In genomic region chr11:64874308-64874707, GRCh38 we compare ENCODE assay signal across 10 cellular contexts. TPM values are rescaled to one million over a fixed set of nuclear protein-coding genes. Genes with fewer than 3 reads are reported as not detected.
DNase-seq lines count a peak whose midpoint lies in the region; ATAC-seq lines count a peak whose summit lies in the region.
"Had no signal": no experiment of that assay in that cellular context is flagged by ENCODE, and none has a peak within 500 bp of the region (broad histone marks: within the 10 kb centered on the region; RNA-seq: fewer than 3 reads in every experiment).

No MANE protein-coding gene starts in this region.

- no peak for ATAC-seq in activated CD4-positive, alpha-beta T cell treated with anti-CD3 and anti-CD28 coated beads for 36 hours
- no peak for ATAC-seq in stimulated activated memory B cell treated with anti-CD40 and anti-IgM and Interleukin-4, amounts not matched to agents 10 μg/mL and 1 μg/mL and 100 μg/mL, for 72 hours

- H3K27ac ChIP-seq in effector memory CD4-positive, alpha-beta T cell (ENCODE audit: insufficient read depth, low read length, poor library complexity, severe bottlenecking), result peak overlapping the region; percentile 40
- H3K27ac ChIP-seq: 22Rv1 had no signal

- no peaks in the 10 kb centered on the region for H3K9me3 ChIP-seq in effector memory CD4-positive, alpha-beta T cell (ENCODE audit: control insufficient read depth, low read length)

- intact Hi-C loops in activated CD4-positive, alpha-beta T cell treated with anti-CD3 and anti-CD28 coated beads for 36 hours (cut with DNase I, micrococcal nuclease), result no loop called here

- H3K36me3 ChIP-seq in effector memory CD4-positive, alpha-beta T cell (ENCODE audit: control insufficient read depth, insufficient read depth, low read length), result peaks cover 33% of the 10 kb centered on the region

- H3K4me1 ChIP-seq in effector memory CD4-positive, alpha-beta T cell (ENCODE audit: control insufficient read depth, insufficient read depth, low read length, poor library complexity, severe bottlenecking), result peaks cover 66% of the 10 kb centered on the region

- H3K36me3 Mint-ChIP-seq in activated CD4-positive, alpha-beta T cell treated with anti-CD3 and anti-CD28 coated beads for 36 hours (ENCODE audit: low read depth), result peaks cover 48% of the 10 kb centered on the region
- peaks cover 67% of the 10 kb centered on the region for H3K36me3 Mint-ChIP-seq in stimulated activated memory B cell treated with anti-CD40 and anti-IgM and Interleukin-4, amounts not matched to agents 10 μg/mL and 1 μg/mL and 100 μg/mL, for 72 hours

- peaks cover 74% of the 10 kb centered on the region for H3K4me1 Mint-ChIP-seq in activated CD4-positive, alpha-beta T cell treated with anti-CD3 and anti-CD28 coated beads for 36 hours
- H3K4me1 Mint-ChIP-seq in stimulated activated memory B cell treated with anti-CD40 and anti-IgM and Interleukin-4, amounts not matched to agents 10 μg/mL and 1 μg/mL and 100 μg/mL, for 72 hours, result peaks cover 80% of the 10 kb centered on the region

- H3K9me3 Mint-ChIP-seq in activated CD4-positive, alpha-beta T cell treated with anti-CD3 and anti-CD28 coated beads for 36 hours (ENCODE audit: low read depth), result no peaks in the 10 kb centered on the region
- no peaks in the 10 kb centered on the region for H3K9me3 Mint-ChIP-seq in stimulated activated memory B cell treated with anti-CD40 and anti-IgM and Interleukin-4, amounts not matched to agents 10 μg/mL and 1 μg/mL and 100 μg/mL, for 72 hours
- H3K9me3 Mint-ChIP-seq: nephron progenitor cell had no signal

- H3K27me3 Mint-ChIP-seq in activated CD4-positive, alpha-beta T cell treated with anti-CD3 and anti-CD28 coated beads for 36 hours, result no peaks in the 10 kb centered on the region
- H3K27me3 Mint-ChIP-seq in stimulated activated memory B cell treated with anti-CD40 and anti-IgM and Interleukin-4, amounts not matched to agents 10 μg/mL and 1 μg/mL and 100 μg/mL, for 72 hours, result no peaks in the 10 kb centered on the region

- no peaks in the 10 kb centered on the region for H3K27me3 ChIP-seq in effector memory CD4-positive, alpha-beta T cell (replicated peaks; ENCODE audit: control insufficient read depth, insufficient read depth, low read length, poor library complexity, severe bottlenecking)

- CTCF ChIA-PET in activated CD4-positive, alpha-beta T cell treated with anti-CD3 and anti-CD28 coated beads for 36 hours (lab: Charles Lee), result interaction anchor here (0.6 to 11.0 kb wide), 5 partner anchors 12 to 131 kb away, joined by 4 to 139 read pairs (median 6); no protein-coding TSS in a partner anchor

- H3K27ac Mint-ChIP-seq in activated CD4-positive, alpha-beta T cell treated with anti-CD3 and anti-CD28 coated beads for 36 hours, result peak overlapping the region; percentile 71
- H3K27ac Mint-ChIP-seq in stimulated activated memory B cell treated with anti-CD40 and anti-IgM and Interleukin-4, amounts not matched to agents 10 μg/mL and 1 μg/mL and 100 μg/mL, for 72 hours, result peak overlapping the region; percentile 86

- peak; percentile 50 for DNase-seq in activated CD4-positive, alpha-beta T cell treated with anti-CD3 and anti-CD28 coated beads for 36 hours
- DNase-seq in activated CD4-positive, alpha-beta T cell treated with anti-CD3 and anti-CD28 coated beads, Interleukin-2, amount 50 U/mL, for 1 hour, result no peak
- peak in 2 of 3 donors; percentile 52 to 64 for DNase-seq in effector memory CD4-positive, alpha-beta T cell
- DNase-seq in NCI-H2107 treated with DMSO at 0.1 percent for 48 hours (lab: John Stamatoyannopoulos, UW; ENCODE audit: unreplicated experiment), result no peak
- no peak for DNase-seq in HuH-7.5 (ENCODE audit: low spot score)
- DNase-seq: cerebellar nuclear complex, nephron progenitor cell had no signal

- H3K4me3 ChIP-seq in effector memory CD4-positive, alpha-beta T cell (ENCODE audit: insufficient read depth, low read depth, low read length, poor library complexity, severe bottlenecking), result peak overlapping the region; percentile 3

- peak overlapping the region; percentile 92 for H3K4me3 Mint-ChIP-seq in activated CD4-positive, alpha-beta T cell treated with anti-CD3 and anti-CD28 coated beads for 36 hours
- peak overlapping the region; percentile 95 for H3K4me3 Mint-ChIP-seq in stimulated activated memory B cell treated with anti-CD40 and anti-IgM and Interleukin-4, amounts not matched to agents 10 μg/mL and 1 μg/mL and 100 μg/mL, for 72 hours

- POLR2A ChIA-PET in activated CD4-positive, alpha-beta T cell treated with anti-CD3 and anti-CD28 coated beads for 36 hours (lab: Charles Lee), result interaction anchor here (8.8 kb wide), 1 partner anchor 12 kb away, joined by 128 read pairs; no protein-coding TSS in a partner anchor

RNA-seq across cellular contexts. Expression of gene EHD1, which starts 4.1 kb away (rescaled TPM):
- 10 to 100 TPM; 71.0 to 73.6 TPM for total RNA-seq in activated CD4-positive, alpha-beta T cell treated with anti-CD3 and anti-CD28 coated beads for 36 hours

RNA-seq across cellular contexts. Expression of gene CDC42BPG, which starts 29.9 kb away (rescaled TPM):
- under 1 TPM; 0.28 to 0.39 TPM for total RNA-seq in activated CD4-positive, alpha-beta T cell treated with anti-CD3 and anti-CD28 coated beads for 36 hours
- total RNA-seq: RPMI7951 had no signal

RNA-seq across cellular contexts. Expression of gene ATG2A, which starts 42.7 kb away (rescaled TPM):
- total RNA-seq in activated CD4-positive, alpha-beta T cell treated with anti-CD3 and anti-CD28 coated beads for 36 hours, result 10 to 100 TPM; 15.8 to 16.7 TPM

RNA-seq across cellular contexts. Expression of gene PPP2R5B, which starts 50.2 kb away (rescaled TPM):
- 10 to 100 TPM; 13.2 to 13.5 TPM for total RNA-seq in activated CD4-positive, alpha-beta T cell treated with anti-CD3 and anti-CD28 coated beads for 36 hours

Comparison
In these comparisons a context has a peak if more than half of its experiments do, and no peak if none do; other contexts are left out.
1. DNase-seq: peak in activated CD4-positive, alpha-beta T cell treated with anti-CD3 and anti-CD28 coated beads for 36 hours (single experiment) and effector memory CD4-positive, alpha-beta T cell (2 of 3); none in activated CD4-positive, alpha-beta T cell treated with anti-CD3 and anti-CD28 coated beads, Interleukin-2, amount 50 U/mL, for 1 hour (single experiment), NCI-H2107 treated with DMSO at 0.1 percent for 48 hours (single experiment) and HuH-7.5 (single experiment).